In genomic region chr5:168428552-168428951, GRCh38 we compare ENCODE assay signal across 31 cellular contexts.
DNase-seq lines count a peak whose midpoint lies in the region.
"Had no signal": no experiment of that assay in that cellular context is flagged by ENCODE, and none has a peak within 500 bp of the region (broad histone marks: within the 10 kb centered on the region; RNA-seq: fewer than 3 reads in every experiment).

No MANE protein-coding gene starts in this region.

- intact Hi-C loops in head of caudate nucleus (cut with DNase I) = no loop called here

- peak overlapping the region; percentile 30 for H3K27ac ChIP-seq in caudate nucleus (ENCODE audit: low read depth, low read length)
- H3K27ac ChIP-seq: 22Rv1; A549; BLaER1; BLaER1 treated with 17β-estradiol and CSF1 and Interleukin-3, amounts not matched to agents 10 nM and 100 nM; C4-2B had no signal

- DNase-seq in caudate nucleus (lab: John Stamatoyannopoulos, UW) = peak in 29 of 61 donors; percentile 12 to 79 (median 36)
- DNase-seq in head of caudate nucleus = peak in 35 of 42 donors; percentile 25 to 88 (median 56)
- DNase-seq in putamen (ENCODE audit: low spot score) = peak; percentile 70
- DNase-seq in activated CD4-positive, alpha-beta T cell treated with anti-CD3 and anti-CD28 coated beads for 48 hours = no peak
- DNase-seq in ecto neural progenitor cell (ENCODE audit: low spot score) = no peak
- no peak for DNase-seq in dedifferentiated amniotic fluid mesenchymal stem cell (ENCODE audit: extremely low spot score)
- DNase-seq: 8988T; ACHN; AML-193; BE2C; C1 segment of cervical spinal cord; Caco-2; Calu3; CD4-positive, alpha-beta memory T cell; CD4-positive, alpha-beta T cell; CD4-positive, CD25-positive, alpha-beta regulatory T cell; CD8-positive, alpha-beta memory T cell; CD8-positive, alpha-beta T cell; COR-L47; DMS 273 treated with DMSO at 0.1 percent for 48 hours; DMS153; DMS53; DMS79; DMS79 treated with DMSO at 0.1 percent for 48 hours; DND-41; EL had no signal

Comparison
In these comparisons a context has a peak if more than half of its experiments do, and no peak if none do; other contexts are left out.
1. DNase-seq: peak in head of caudate nucleus (35 of 42) and putamen (single experiment); none in activated CD4-positive, alpha-beta T cell treated with anti-CD3 and anti-CD28 coated beads for 48 hours (single experiment), ecto neural progenitor cell (single experiment) and dedifferentiated amniotic fluid mesenchymal stem cell (single experiment).